In the genomic region with DNA sequence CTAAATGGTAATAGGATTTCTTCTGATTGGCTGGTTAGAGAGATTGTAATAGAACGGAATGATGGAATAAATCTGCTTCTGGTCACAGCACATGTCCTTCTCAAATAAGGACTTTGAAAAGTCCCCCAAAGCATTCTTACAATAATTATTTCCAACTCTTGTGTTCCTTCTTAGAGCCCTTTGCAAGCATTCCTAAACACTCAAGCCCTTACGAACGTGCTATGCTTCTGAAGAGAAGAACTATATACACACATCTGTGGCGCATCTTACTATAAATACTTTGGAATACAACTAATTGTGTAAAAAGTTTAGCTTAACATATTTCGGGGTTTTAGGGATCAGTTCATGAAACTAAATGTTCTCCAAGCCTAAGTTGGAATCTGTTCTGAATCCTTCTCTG, we compare ENCODE assay signal across 12 cellular contexts. TPM values are rescaled to one million over a fixed set of nuclear protein-coding genes. Genes with fewer than 3 reads are reported as not detected.
DNase-seq lines count a peak whose midpoint lies in the region; ATAC-seq, FAIRE-seq and TF ChIP-seq lines count a peak whose summit lies in the region.
"Had no signal": no experiment of that assay in that cellular context is flagged by ENCODE, and none has a peak within 500 bp of the region (broad histone marks: within the 10 kb centered on the region; RNA-seq: fewer than 3 reads in every experiment).

No MANE protein-coding gene starts in this region.

- no peaks in the 10 kb centered on the region for H3K36me3 ChIP-seq in right atrium auricular region
- H3K36me3 ChIP-seq: neutrophil had no signal

- peaks cover 0 to 55% of the 10 kb centered on the region in 2 donors for H3K4me1 ChIP-seq in right atrium auricular region

- H3K36me3 Mint-ChIP-seq in stimulated activated effector memory CD8-positive, alpha-beta T cell treated with anti-CD3 and anti-CD28 coated beads, Interleukin-12 subunit alpha, Interleukin-12 subunit beta, amount 100 ng/mL, for 72 hours, result no peaks in the 10 kb centered on the region

- no peak for DNase-seq in GM19239 (ENCODE audit: insufficient read length, low spot score)
- no peak for DNase-seq in right atrium auricular region (ENCODE audit: low spot score)
- DNase-seq in stimulated activated effector memory CD8-positive, alpha-beta T cell treated with anti-CD3 and anti-CD28 coated beads, Interleukin-12 subunit alpha, Interleukin-12 subunit beta, amount 100 ng/mL, for 72 hours (ENCODE audit: low spot score in 2 of 2), result no peak
- no peak for DNase-seq in DMS114 treated with DMSO at 0.1 percent for 48 hours (lab: John Stamatoyannopoulos, UW; ENCODE audit: unreplicated experiment)
- DNase-seq in middle frontal gyrus (ENCODE audit: extremely low spot score, low spot score), result no peak
- DNase-seq in cerebellar cortex (ENCODE audit: low spot score), result no peak
- DNase-seq in anterior cingulate cortex (lab: John Stamatoyannopoulos, UW), result no peak
- DNase-seq: activated CD4-positive, alpha-beta T cell treated with anti-CD3 and anti-CD28 coated beads, Interleukin-2, amount 10 ng/mL, durations not matched to agents 24 days and 14 days; H7; NCI-H187 had no signal

- H3K4me3 Mint-ChIP-seq in stimulated activated effector memory CD8-positive, alpha-beta T cell treated with anti-CD3 and anti-CD28 coated beads, Interleukin-12 subunit alpha, Interleukin-12 subunit beta, amount 100 ng/mL, for 72 hours, result no peak overlapping the region
- H3K4me3 Mint-ChIP-seq: activated CD4-positive, alpha-beta T cell treated with anti-CD3 and anti-CD28 coated beads, Interleukin-2, amount 10 ng/mL, durations not matched to agents 24 days and 14 days had no signal

- H3K4me3 ChIP-seq in right atrium auricular region, result no peak overlapping the region

- peak overlapping the region; percentile 70 for H3K27ac ChIP-seq in angular gyrus (ENCODE audit: low read depth, low read length)
- peak overlapping the region; percentile 83 to 86 for H3K27ac ChIP-seq in right atrium auricular region
- H3K27ac ChIP-seq: neutrophil had no signal

- H3K9me3 ChIP-seq in right atrium auricular region, result no peaks in the 10 kb centered on the region
- H3K9me3 ChIP-seq: neutrophil had no signal

- peak; percentile 37 for FAIRE-seq in GM19239 (lab: Jason Lieb, UNC)

- H3K27me3 ChIP-seq in right atrium auricular region, result no peaks in the 10 kb centered on the region
- H3K27me3 ChIP-seq: neutrophil had no signal

- no peaks in the 10 kb centered on the region for H3K9me3 Mint-ChIP-seq in stimulated activated effector memory CD8-positive, alpha-beta T cell treated with anti-CD3 and anti-CD28 coated beads, Interleukin-12 subunit alpha, Interleukin-12 subunit beta, amount 100 ng/mL, for 72 hours
- H3K9me3 Mint-ChIP-seq: activated CD4-positive, alpha-beta T cell treated with anti-CD3 and anti-CD28 coated beads, Interleukin-2, amount 10 ng/mL, durations not matched to agents 24 days and 14 days had no signal

- peaks cover 6% of the 10 kb centered on the region for H3K4me1 Mint-ChIP-seq in stimulated activated effector memory CD8-positive, alpha-beta T cell treated with anti-CD3 and anti-CD28 coated beads, Interleukin-12 subunit alpha, Interleukin-12 subunit beta, amount 100 ng/mL, for 72 hours

- TF ChIP-seq CTCF in right atrium auricular region (IDR thresholded peaks at IDR 0.05), result no peak

- H3K27ac Mint-ChIP-seq in stimulated activated effector memory CD8-positive, alpha-beta T cell treated with anti-CD3 and anti-CD28 coated beads, Interleukin-12 subunit alpha, Interleukin-12 subunit beta, amount 100 ng/mL, for 72 hours, result peak overlapping the region; percentile 44
- H3K27ac Mint-ChIP-seq: activated CD4-positive, alpha-beta T cell treated with anti-CD3 and anti-CD28 coated beads, Interleukin-2, amount 10 ng/mL, durations not matched to agents 24 days and 14 days had no signal

- no peak for ATAC-seq in stimulated activated effector memory CD8-positive, alpha-beta T cell treated with anti-CD3 and anti-CD28 coated beads, Interleukin-12 subunit alpha, Interleukin-12 subunit beta, amount 100 ng/mL, for 72 hours

RNA-seq across cellular contexts. Expression of a gene that starts 25.6 kb away (rescaled TPM):
- 100 to 1,000 TPM; 236 to 265 TPM for total RNA-seq in right atrium auricular region
